14 cellular contexts compared by ENCODE assay signal in the genomic region with DNA sequence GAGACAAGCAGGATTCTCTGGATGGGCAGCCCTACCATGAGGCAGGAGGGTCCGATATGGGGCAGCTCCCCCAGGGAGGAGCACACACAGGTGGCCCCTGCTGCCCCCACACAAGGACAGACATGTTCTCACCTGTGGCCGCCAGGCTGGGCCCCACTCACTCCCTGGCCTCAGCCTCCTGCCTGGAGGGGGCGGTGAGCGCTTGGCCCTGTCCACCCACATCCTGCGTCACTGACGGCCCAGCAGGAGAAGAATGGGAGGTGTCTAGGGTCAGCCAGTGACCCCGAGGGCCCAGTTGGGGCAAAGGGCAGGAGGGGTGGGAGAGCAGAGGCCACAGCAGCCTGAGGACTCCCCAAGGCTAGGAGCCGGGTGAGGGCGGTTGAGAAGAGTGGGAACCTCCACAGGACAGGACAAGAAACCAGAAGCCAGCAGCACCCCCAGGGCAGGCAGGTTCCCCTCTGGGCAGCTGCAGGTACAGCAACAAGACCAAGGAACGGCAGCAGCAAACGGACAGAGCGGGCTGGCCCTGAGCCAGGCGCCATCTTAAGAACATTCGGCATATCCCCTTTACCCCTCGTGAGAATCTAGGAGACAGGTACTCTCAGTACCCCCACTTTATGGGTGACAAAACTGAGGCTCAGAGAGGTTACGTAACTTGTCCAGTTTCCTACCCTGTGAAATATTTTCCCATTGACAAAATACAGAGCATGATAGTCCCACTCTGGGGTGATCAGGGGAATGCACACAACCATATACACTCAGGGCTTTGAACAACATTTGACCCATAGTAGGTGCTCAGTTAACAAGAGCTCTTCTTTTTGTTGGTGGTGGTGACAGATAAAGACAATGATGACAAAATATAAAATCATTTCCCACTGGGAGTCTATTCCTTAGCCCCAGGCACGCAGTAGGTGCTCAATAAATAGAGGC.
A peak's percentile ranks its signal among the peaks of the same experiment; 100 is the strongest.
DNase-seq lines count a peak whose midpoint lies in the region; ATAC-seq and TF ChIP-seq lines count a peak whose summit lies in the region.
"Had no signal": no experiment of that assay in that cellular context is flagged by ENCODE, and none has a peak within 500 bp of the region (broad histone marks: within the 10 kb centered on the region; RNA-seq: fewer than 3 reads in every experiment).

No MANE protein-coding gene starts in this region.

- no peak for DNase-seq in activated CD8-positive, alpha-beta memory T cell treated with anti-CD3 and anti-CD28 coated beads, Interleukin-2, amount 10 ng/mL, durations not matched to agents 7 days and 5 days
- DNase-seq in activated CD8-positive, alpha-beta memory T cell treated with anti-CD3 and anti-CD28 coated beads, Interleukin-2, amount 50 U/mL, for 4 hours, result no peak
- DNase-seq in spleen, result peak; percentile 76
- no peak for DNase-seq in Kasumi-1 (lab: John Stamatoyannopoulos, UW)
- DNase-seq in suprapubic skin (ENCODE audit: low spot score in 2 of 2), result no peak
- DNase-seq: ACHN; activated naive CD8-positive, alpha-beta T cell treated with anti-CD3 and anti-CD28 coated beads, Interleukin-2, amount 10 ng/mL, durations not matched to agents 7 days and 5 days; caudate nucleus; GM23248; SJCRH30 had no signal

- peaks cover 20% of the 10 kb centered on the region for H3K4me1 Mint-ChIP-seq in activated CD8-positive, alpha-beta memory T cell treated with anti-CD3 and anti-CD28 coated beads, Interleukin-2, amount 10 ng/mL, durations not matched to agents 7 days and 5 days

- H3K9me3 Mint-ChIP-seq in activated CD8-positive, alpha-beta memory T cell treated with anti-CD3 and anti-CD28 coated beads, Interleukin-2, amount 10 ng/mL, durations not matched to agents 7 days and 5 days (ENCODE audit: low read depth), result no peaks in the 10 kb centered on the region
- H3K9me3 Mint-ChIP-seq: activated naive CD8-positive, alpha-beta T cell treated with anti-CD3 and anti-CD28 coated beads, Interleukin-2, amount 10 ng/mL, durations not matched to agents 7 days and 5 days had no signal

- H3K36me3 Mint-ChIP-seq in activated CD8-positive, alpha-beta memory T cell treated with anti-CD3 and anti-CD28 coated beads, Interleukin-2, amount 10 ng/mL, durations not matched to agents 7 days and 5 days, result no peaks in the 10 kb centered on the region

- peak overlapping the region; percentile 69 for H3K27ac Mint-ChIP-seq in activated CD8-positive, alpha-beta memory T cell treated with anti-CD3 and anti-CD28 coated beads, Interleukin-2, amount 10 ng/mL, durations not matched to agents 7 days and 5 days

- TF ChIP-seq POLR2A in spleen (IDR thresholded peaks at IDR 0.05) (no peak), suprapubic skin (IDR thresholded peaks at IDR 0.05) (no peak)

- H3K9me3 ChIP-seq in HUES6 (ENCODE audit: control insufficient read depth, insufficient read depth, low read depth, low read length) (no peaks in the 10 kb centered on the region), ectodermal cell (ENCODE audit: control insufficient read depth, low read length) (no peaks in the 10 kb centered on the region), spleen (no peaks in the 10 kb centered on the region), suprapubic skin (no peaks in the 10 kb centered on the region)
- H3K9me3 ChIP-seq: prostate gland, SJCRH30 had no signal

- no peak overlapping the region for H3K4me3 Mint-ChIP-seq in activated CD8-positive, alpha-beta memory T cell treated with anti-CD3 and anti-CD28 coated beads, Interleukin-2, amount 10 ng/mL, durations not matched to agents 7 days and 5 days

- H3K27me3 Mint-ChIP-seq in activated CD8-positive, alpha-beta memory T cell treated with anti-CD3 and anti-CD28 coated beads, Interleukin-2, amount 10 ng/mL, durations not matched to agents 7 days and 5 days, result no peaks in the 10 kb centered on the region
- H3K27me3 Mint-ChIP-seq: activated naive CD8-positive, alpha-beta T cell treated with anti-CD3 and anti-CD28 coated beads, Interleukin-2, amount 10 ng/mL, durations not matched to agents 7 days and 5 days had no signal

- no peak for TF ChIP-seq CTCF in spleen (IDR thresholded peaks at IDR 0.05 in 8 of 11, conservative IDR thresholded peaks at IDR 0.05 in 3 of 11)
- TF ChIP-seq CTCF in suprapubic skin (IDR thresholded peaks at IDR 0.05), result no peak

- WGBS in ectodermal cell, 2 experiments, result 80 to 83% methylated on average over 17 of the region's 17 CpGs
- WGBS in spleen, 5 donors, result 72 to 77% (median 75%) methylated on average over 16 to 17 of the region's 17 CpGs
- 74% methylated on average over 12 of the region's 17 CpGs for WGBS in suprapubic skin

- CTCF ChIA-PET in activated CD8-positive, alpha-beta memory T cell treated with anti-CD3 and anti-CD28 coated beads, Interleukin-2, amount 10 ng/mL, durations not matched to agents 7 days and 5 days (lab: Charles Lee), result interaction anchor here (1.4 kb wide), 1 partner anchor 40 kb away, joined by 3 read pairs; no protein-coding TSS in a partner anchor

- peak overlapping the region; percentile 30 for H3K9ac ChIP-seq in HUES6 (ENCODE audit: low read length)
- H3K9ac ChIP-seq: GM23248 had no signal

- peaks cover 18% of the 10 kb centered on the region; the same call in 1 of the 2 replicates for H3K4me1 ChIP-seq in HUES6 (ENCODE audit: control insufficient read depth, insufficient read depth, low read length)
- no peaks in the 10 kb centered on the region for H3K4me1 ChIP-seq in ectodermal cell (ENCODE audit: control insufficient read depth, insufficient read depth, low read length)
- H3K4me1 ChIP-seq in spleen, result peaks cover 31 to 98% (median 74%) of the 10 kb centered on the region in 6 donors
- H3K4me1 ChIP-seq in suprapubic skin, result peaks cover 34% of the 10 kb centered on the region

- no peak overlapping the region for H3K4me3 ChIP-seq in HUES6 (ENCODE audit: low read depth, low read length)
- no peak overlapping the region for H3K4me3 ChIP-seq in ectodermal cell (ENCODE audit: insufficient read depth, low read depth, low read length)
- H3K4me3 ChIP-seq in spleen, result no peak overlapping the region
- H3K4me3 ChIP-seq in suprapubic skin, result no peak overlapping the region
- H3K4me3 ChIP-seq: GM23248, prostate gland, SJCRH30 had no signal

- H3K36me3 ChIP-seq in HUES6 (ENCODE audit: control insufficient read depth, insufficient read depth, low read length) (peaks cover 39% of the 10 kb centered on the region; the same call in 1 of the 2 replicates), ectodermal cell (ENCODE audit: control insufficient read depth, insufficient read depth, low read length) (no peaks in the 10 kb centered on the region), spleen (peaks cover 0 to 69% (median 8%) of the 10 kb centered on the region in 6 donors), suprapubic skin (peaks cover 40% of the 10 kb centered on the region)
- H3K36me3 ChIP-seq: prostate gland had no signal

- intact Hi-C loops in spleen (cut with DNase I; ENCODE audit: low total_unique reads), result no loop called here

- no peak for ATAC-seq in activated CD8-positive, alpha-beta memory T cell treated with anti-CD3 and anti-CD28 coated beads, Interleukin-2, amount 10 ng/mL, durations not matched to agents 7 days and 5 days
- ATAC-seq in HG03460 (IDR thresholded peaks at IDR 0.05; ENCODE audit: unreplicated experiment), result no peak

- no peak for TF ChIP-seq EP300 in suprapubic skin (IDR thresholded peaks at IDR 0.05)

- H3K27ac ChIP-seq in HUES6 (ENCODE audit: low read depth, low read length) (no peak overlapping the region), ectodermal cell (ENCODE audit: insufficient read depth, low read depth, low read length, poor library complexity, severe bottlenecking) (peak overlapping the region; percentile 2), spleen (peak overlapping the region in 2 of 8 donors; percentile 63 to 73), suprapubic skin (no peak overlapping the region)
- H3K27ac ChIP-seq: GM23248, prostate gland, SJCRH30 had no signal

- no peaks in the 10 kb centered on the region for H3K27me3 ChIP-seq in HUES6 (ENCODE audit: control insufficient read depth, insufficient read depth, low read length)
- no peaks in the 10 kb centered on the region for H3K27me3 ChIP-seq in ectodermal cell (ENCODE audit: control insufficient read depth, insufficient read depth, low read length, poor library complexity, severe bottlenecking)
- no peaks in the 10 kb centered on the region for H3K27me3 ChIP-seq in spleen (replicated peaks in 1 of 7)
- no peaks in the 10 kb centered on the region for H3K27me3 ChIP-seq in suprapubic skin
- H3K27me3 ChIP-seq: SJCRH30 had no signal
